ENCODE assay signal across 1 cellular context in the genomic region with DNA sequence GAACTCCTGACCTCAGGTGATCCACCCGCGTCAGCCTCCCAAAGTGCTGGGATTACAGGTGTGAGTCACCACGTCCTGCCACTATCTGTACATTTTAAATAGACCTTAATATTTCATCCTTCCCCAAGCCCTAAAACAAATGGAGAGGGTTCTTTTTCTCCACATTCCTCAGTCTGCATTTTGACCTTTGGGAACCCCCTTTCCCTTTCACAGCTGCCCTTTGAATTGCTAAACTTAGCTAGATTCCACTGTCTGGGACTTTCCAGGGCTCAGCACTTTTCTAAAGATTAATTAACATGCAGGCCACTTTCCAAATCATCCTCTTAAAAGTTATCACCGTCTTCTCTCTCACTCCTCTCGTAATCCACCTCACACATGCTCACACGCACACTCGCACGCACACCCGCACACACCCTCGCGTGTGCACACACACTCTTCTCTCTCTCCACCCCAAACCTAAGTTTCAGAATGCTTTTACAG.
TF ChIP-seq lines count a peak whose summit lies in the region.

No MANE protein-coding gene starts in this region.

TF ChIP-seq in GM23338, 12 proteins besides CTCF, POLR2A, EP300 and RAD21 (continued from another document):
- TF ChIP-seq, protein P1, sequence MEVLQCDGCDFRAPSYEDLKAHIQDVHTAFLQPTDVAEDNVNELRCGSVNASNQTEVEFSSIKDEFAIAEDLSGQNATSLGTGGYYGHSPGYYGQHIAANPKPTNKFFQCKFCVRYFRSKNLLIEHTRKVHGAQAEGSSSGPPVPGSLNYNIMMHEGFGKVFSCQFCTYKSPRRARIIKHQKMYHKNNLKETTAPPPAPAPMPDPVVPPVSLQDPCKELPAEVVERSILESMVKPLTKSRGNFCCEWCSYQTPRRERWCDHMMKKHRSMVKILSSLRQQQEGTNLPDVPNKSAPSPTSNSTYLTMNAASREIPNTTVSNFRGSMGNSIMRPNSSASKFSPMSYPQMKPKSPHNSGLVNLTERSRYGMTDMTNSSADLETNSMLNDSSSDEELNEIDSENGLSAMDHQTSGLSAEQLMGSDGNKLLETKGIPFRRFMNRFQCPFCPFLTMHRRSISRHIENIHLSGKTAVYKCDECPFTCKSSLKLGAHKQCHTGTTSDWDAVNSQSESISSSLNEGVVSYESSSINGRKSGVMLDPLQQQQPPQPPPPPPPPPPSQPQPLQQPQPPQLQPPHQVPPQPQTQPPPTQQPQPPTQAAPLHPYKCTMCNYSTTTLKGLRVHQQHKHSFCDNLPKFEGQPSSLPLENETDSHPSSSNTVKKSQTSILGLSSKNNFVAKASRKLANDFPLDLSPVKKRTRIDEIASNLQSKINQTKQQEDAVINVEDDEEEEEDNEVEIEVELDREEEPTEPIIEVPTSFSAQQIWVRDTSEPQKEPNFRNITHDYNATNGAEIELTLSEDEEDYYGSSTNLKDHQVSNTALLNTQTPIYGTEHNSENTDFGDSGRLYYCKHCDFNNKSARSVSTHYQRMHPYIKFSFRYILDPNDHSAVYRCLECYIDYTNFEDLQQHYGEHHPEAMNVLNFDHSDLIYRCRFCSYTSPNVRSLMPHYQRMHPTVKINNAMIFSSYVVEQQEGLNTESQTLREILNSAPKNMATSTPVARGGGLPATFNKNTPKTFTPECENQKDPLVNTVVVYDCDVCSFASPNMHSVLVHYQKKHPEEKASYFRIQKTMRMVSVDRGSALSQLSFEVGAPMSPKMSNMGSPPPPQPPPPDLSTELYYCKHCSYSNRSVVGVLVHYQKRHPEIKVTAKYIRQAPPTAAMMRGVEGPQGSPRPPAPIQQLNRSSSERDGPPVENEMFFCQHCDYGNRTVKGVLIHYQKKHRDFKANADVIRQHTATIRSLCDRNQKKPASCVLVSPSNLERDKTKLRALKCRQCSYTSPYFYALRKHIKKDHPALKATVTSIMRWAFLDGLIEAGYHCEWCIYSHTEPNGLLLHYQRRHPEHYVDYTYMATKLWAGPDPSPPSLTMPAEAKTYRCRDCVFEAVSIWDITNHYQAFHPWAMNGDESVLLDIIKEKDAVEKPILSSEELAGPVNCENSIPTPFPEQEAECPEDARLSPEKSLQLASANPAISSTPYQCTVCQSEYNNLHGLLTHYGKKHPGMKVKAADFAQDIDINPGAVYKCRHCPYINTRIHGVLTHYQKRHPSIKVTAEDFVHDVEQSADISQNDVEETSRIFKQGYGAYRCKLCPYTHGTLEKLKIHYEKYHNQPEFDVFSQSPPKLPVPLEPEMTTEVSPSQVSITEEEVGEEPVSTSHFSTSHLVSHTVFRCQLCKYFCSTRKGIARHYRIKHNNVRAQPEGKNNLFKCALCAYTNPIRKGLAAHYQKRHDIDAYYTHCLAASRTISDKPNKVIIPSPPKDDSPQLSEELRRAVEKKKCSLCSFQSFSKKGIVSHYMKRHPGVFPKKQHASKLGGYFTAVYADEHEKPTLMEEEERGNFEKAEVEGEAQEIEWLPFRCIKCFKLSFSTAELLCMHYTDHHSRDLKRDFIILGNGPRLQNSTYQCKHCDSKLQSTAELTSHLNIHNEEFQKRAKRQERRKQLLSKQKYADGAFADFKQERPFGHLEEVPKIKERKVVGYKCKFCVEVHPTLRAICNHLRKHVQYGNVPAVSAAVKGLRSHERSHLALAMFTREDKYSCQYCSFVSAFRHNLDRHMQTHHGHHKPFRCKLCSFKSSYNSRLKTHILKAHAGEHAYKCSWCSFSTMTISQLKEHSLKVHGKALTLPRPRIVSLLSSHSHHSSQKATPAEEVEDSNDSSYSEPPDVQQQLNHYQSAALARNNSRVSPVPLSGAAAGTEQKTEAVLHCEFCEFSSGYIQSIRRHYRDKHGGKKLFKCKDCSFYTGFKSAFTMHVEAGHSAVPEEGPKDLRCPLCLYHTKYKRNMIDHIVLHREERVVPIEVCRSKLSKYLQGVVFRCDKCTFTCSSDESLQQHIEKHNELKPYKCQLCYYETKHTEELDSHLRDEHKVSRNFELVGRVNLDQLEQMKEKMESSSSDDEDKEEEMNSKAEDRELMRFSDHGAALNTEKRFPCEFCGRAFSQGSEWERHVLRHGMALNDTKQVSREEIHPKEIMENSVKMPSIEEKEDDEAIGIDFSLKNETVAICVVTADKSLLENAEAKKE (CRISPR knock-in tag; IDR thresholded peaks at IDR 0.05), result peak; percentile 46; the same call in 1 of the 2 replicates
TF ChIP-seq in GM23338: peak in this region for 2.
